In genomic region chr11:47412152-47412746, GRCh38 we compare ENCODE assay signal across 8 cellular contexts. TPM values are rescaled to one million over a fixed set of nuclear protein-coding genes. Genes with fewer than 3 reads are reported as not detected.
A peak's percentile ranks its signal among the peaks of the same experiment; 100 is the strongest.
DNase-seq lines count a peak whose midpoint lies in the region; ATAC-seq and TF ChIP-seq lines count a peak whose summit lies in the region.

No MANE protein-coding gene starts in this region.

- H3K9ac ChIP-seq in neural progenitor cell: no peak overlapping the region

- H3K4me2 ChIP-seq in neural progenitor cell: no peak overlapping the region

- peaks cover 20% of the 10 kb centered on the region for H3K4me1 Mint-ChIP-seq in CD8-positive, alpha-beta T cell (ENCODE audit: low read depth)
- H3K4me1 Mint-ChIP-seq in neural progenitor cell: peaks cover 22% of the 10 kb centered on the region

- no peaks in the 10 kb centered on the region for H3K9me3 ChIP-seq in CD8-positive, alpha-beta T cell (ENCODE audit: low read length)
- H3K9me3 ChIP-seq in HEK293 (ENCODE audit: control insufficient read depth, insufficient read depth, low read depth, low read length): no peaks in the 10 kb centered on the region
- H3K9me3 ChIP-seq in WERI-Rb-1 (ENCODE audit: severe bottlenecking): no peaks in the 10 kb centered on the region
- no peaks in the 10 kb centered on the region for H3K9me3 ChIP-seq in neural progenitor cell (ENCODE audit: low read depth)

- no peaks in the 10 kb centered on the region for H3K79me2 ChIP-seq in neural progenitor cell (ENCODE audit: low read depth)

- H2AFZ ChIP-seq in neural progenitor cell (replicated peaks): no peak overlapping the region

- no peak overlapping the region for H3K4me3 ChIP-seq in CD8-positive, alpha-beta T cell (ENCODE audit: low read depth, low read length)
- H3K4me3 ChIP-seq in HEK293 (ENCODE audit: low read depth, low read length): no peak overlapping the region
- no peak overlapping the region for H3K4me3 ChIP-seq in WERI-Rb-1 (ENCODE audit: low read depth, low read length)
- H3K4me3 ChIP-seq in neural progenitor cell: no peak overlapping the region

- H3K36me3 Mint-ChIP-seq in CD8-positive, alpha-beta T cell: peaks cover 29% of the 10 kb centered on the region
- H3K36me3 Mint-ChIP-seq in neural progenitor cell: peaks cover 9% of the 10 kb centered on the region

- intact Hi-C loops in CD8-positive, alpha-beta T cell (cut with DNase I, micrococcal nuclease): loop anchor here in 1 of 2 experiments (1.0 to 10.0 kb wide), 2 partner anchors 38 to 433 kb away; partner anchors contain the start of gene NUP160

- ATAC-seq in CD8-positive, alpha-beta T cell: no peak
- ATAC-seq in HG03378 (IDR thresholded peaks at IDR 0.05; ENCODE audit: unreplicated experiment): no peak

- peaks cover 10% of the 10 kb centered on the region for H3F3A ChIP-seq in neural progenitor cell (ENCODE audit: low read depth)

- H3K27me3 Mint-ChIP-seq in CD8-positive, alpha-beta T cell (ENCODE audit: low read depth): no peaks in the 10 kb centered on the region
- H3K27me3 Mint-ChIP-seq in neural progenitor cell (ENCODE audit: insufficient read depth, low read depth): peaks cover 2% of the 10 kb centered on the region

- CTCF ChIA-PET in CD8-positive, alpha-beta T cell (lab: Charles Lee): interaction anchor here (0.7 to 7.1 kb wide), 36 partner anchors 9 to 257 kb away, joined by 3 to 139 read pairs (median 4); partner anchors contain the start of genes DDB2, NR1H3 and PSMC3
- CTCF ChIA-PET in HEK293 (lab: Yijun Ruan, JAX): interaction anchor here (0.6 to 4.9 kb wide), 19 partner anchors 12 to 695 kb away, joined by 3 to 32 read pairs (median 4); partner anchors contain the start of gene PSMC3

- peaks cover 15% of the 10 kb centered on the region for H3K4me1 ChIP-seq in CD8-positive, alpha-beta T cell (ENCODE audit: insufficient read depth, low read length)
- H3K4me1 ChIP-seq in HEK293 (ENCODE audit: control insufficient read depth, insufficient read depth, low read length) (no peaks in the 10 kb centered on the region), neural progenitor cell (no peaks in the 10 kb centered on the region)

- no peak overlapping the region for H3K27ac Mint-ChIP-seq in CD8-positive, alpha-beta T cell
- no peak overlapping the region for H3K27ac Mint-ChIP-seq in neural progenitor cell

- POLR2A ChIA-PET in CD8-positive, alpha-beta T cell (lab: Charles Lee): interaction anchor here (0.7 to 1.5 kb wide), 3 partner anchors 13 to 164 kb away, joined by 3 to 5 read pairs (median 4); partner anchors contain the start of gene ACP2
- POLR2A ChIA-PET in HEK293 (lab: Yijun Ruan, JAX): interaction anchor here (0.7 to 6.0 kb wide), 3 partner anchors 9 to 154 kb away, joined by 4 to 37 read pairs (median 8); partner anchors contain the start of gene PSMC3

- no peak overlapping the region for H3K27ac ChIP-seq in CD8-positive, alpha-beta T cell (ENCODE audit: low read depth, low read length)
- H3K27ac ChIP-seq in HEK293 (ENCODE audit: extremely low read depth, low read depth, low read length): no peak overlapping the region
- no peak overlapping the region for H3K27ac ChIP-seq in WERI-Rb-1
- H3K27ac ChIP-seq in neural progenitor cell: no peak overlapping the region

- no peak overlapping the region for H3K4me3 Mint-ChIP-seq in CD8-positive, alpha-beta T cell
- no peak overlapping the region for H3K4me3 Mint-ChIP-seq in neural progenitor cell

- H3K9me3 Mint-ChIP-seq in CD8-positive, alpha-beta T cell: no peaks in the 10 kb centered on the region
- H3K9me3 Mint-ChIP-seq in neural progenitor cell: no peaks in the 10 kb centered on the region

- no peaks in the 10 kb centered on the region for H3K27me3 ChIP-seq in CD8-positive, alpha-beta T cell (ENCODE audit: insufficient read depth, low read length)
- H3K27me3 ChIP-seq in WERI-Rb-1 (ENCODE audit: insufficient read depth, low read depth, severe bottlenecking): no peaks in the 10 kb centered on the region
- no peaks in the 10 kb centered on the region for H3K27me3 ChIP-seq in neural progenitor cell

- peak in 4 of 7 experiments; percentile 50 to 70 (median 56) for DNase-seq in CD8-positive, alpha-beta T cell
- peak; percentile 72 for DNase-seq in WERI-Rb-1
- DNase-seq in effector CD4-positive, alpha-beta T cell: peak; percentile 48
- DNase-seq in neural progenitor cell (ENCODE audit: low spot score): peak; percentile 80
- no peak for DNase-seq in NCI-H226
- no peak for DNase-seq in NCI-H187 treated with DMSO at 0.1 percent for 48 hours (lab: John Stamatoyannopoulos, UW)

- H4K20me1 ChIP-seq in neural progenitor cell (ENCODE audit: low read depth): peaks cover 2% of the 10 kb centered on the region

- no peaks in the 10 kb centered on the region for H3K36me3 ChIP-seq in CD8-positive, alpha-beta T cell (ENCODE audit: insufficient read depth, low read length)
- H3K36me3 ChIP-seq in HEK293 (ENCODE audit: control insufficient read depth in 2 of 2, insufficient read depth in 1 of 2, low read length in 2 of 2) (peaks cover 0 to 53% of the 10 kb centered on the region in 2 experiments; a peak in 2 of 3 replicates), WERI-Rb-1 (peaks cover 2% of the 10 kb centered on the region), neural progenitor cell (no peaks in the 10 kb centered on the region)

- TF ChIP-seq CTCF in CD8-positive, alpha-beta T cell (IDR thresholded peaks at IDR 0.05): peak; percentile 70
- TF ChIP-seq CTCF in HEK293 (tag by site-specific recombination; IDR thresholded peaks at IDR 0.05) (0 out of 2 replicates have a peak, but pooled peaks have one; percentile 31), WERI-Rb-1 (IDR thresholded peaks at IDR 0.05; ENCODE audit: low read depth, low read length) (peak; percentile 90), neural progenitor cell (IDR thresholded peaks at IDR 0.05) (peak; percentile 83)

TF ChIP-seq in HEK293, 187 proteins besides CTCF, POLR2A, EP300 and RAD21:
- TF ChIP-seq ZFP69B (tag by site-specific recombination; IDR thresholded peaks at IDR 0.05) (peak; percentile 38; the same call in 1 of the 2 replicates), SCRT2 (tag by site-specific recombination; IDR thresholded peaks at IDR 0.05) (peak; percentile 46; the same call in 1 of the 2 replicates), ZNF423 (tag by site-specific recombination; IDR thresholded peaks at IDR 0.05) (no peak), IKZF3 (tag by site-specific recombination; IDR thresholded peaks at IDR 0.05) (peak; percentile 48; the same call in 1 of the 2 replicates)

RNA-seq across cellular contexts. Expression of gene SLC39A13, which starts 3.9 kb away (rescaled TPM):
- 10 to 100 TPM; 34.0 to 34.6 TPM for total RNA-seq in CD8-positive, alpha-beta T cell
- total RNA-seq in neural progenitor cell (ENCODE audit: low replicate concordance): 11.3 and 36.4 TPM in 2 replicates

RNA-seq across cellular contexts. Expression of gene PSMC3, which starts 14.0 kb away (rescaled TPM):
- 10 to 100 TPM; 58.1 to 63.4 TPM for total RNA-seq in CD8-positive, alpha-beta T cell
- total RNA-seq in neural progenitor cell (ENCODE audit: low replicate concordance): 126 and 175 TPM in 2 replicates

RNA-seq across cellular contexts. Expression of gene SPI1, which starts 33.9 kb away (rescaled TPM):
- 1 to 10 TPM in 1 of 2 experiments, under 1 TPM in 1; 0.58 to 1.1 TPM for total RNA-seq in CD8-positive, alpha-beta T cell
- not detected in 2 replicates for total RNA-seq in neural progenitor cell (ENCODE audit: low replicate concordance)

RNA-seq across cellular contexts. Expression of gene RAPSN, which starts 36.7 kb away (rescaled TPM):
- total RNA-seq in CD8-positive, alpha-beta T cell: under 1 TPM; 0.84 to 0.94 TPM
- total RNA-seq in neural progenitor cell (ENCODE audit: low replicate concordance): not detected in 2 replicates

RNA-seq across cellular contexts. Expression of gene MYBPC3, which starts 59.7 kb away (rescaled TPM):
- total RNA-seq in CD8-positive, alpha-beta T cell: not detected
- total RNA-seq in neural progenitor cell (ENCODE audit: low replicate concordance): 0.06 and 0.12 TPM in 2 replicates

Comparison
In these comparisons a context has a peak if more than half of its experiments do, and no peak if none do; other contexts are left out.
1. DNase-seq: peak in CD8-positive, alpha-beta T cell (4 of 7), WERI-Rb-1 (single experiment), effector CD4-positive, alpha-beta T cell (single experiment) and neural progenitor cell (single experiment); none in NCI-H226 (single experiment) and NCI-H187 treated with DMSO at 0.1 percent for 48 hours (single experiment).
2. CTCF ChIP-seq: peak in every context shown above with its lines; median percentile 90 in WERI-Rb-1; 83 in neural progenitor cell; 70 in CD8-positive, alpha-beta T cell; 31 in HEK293.